8 cellular contexts compared by ENCODE assay signal in the genomic region with DNA sequence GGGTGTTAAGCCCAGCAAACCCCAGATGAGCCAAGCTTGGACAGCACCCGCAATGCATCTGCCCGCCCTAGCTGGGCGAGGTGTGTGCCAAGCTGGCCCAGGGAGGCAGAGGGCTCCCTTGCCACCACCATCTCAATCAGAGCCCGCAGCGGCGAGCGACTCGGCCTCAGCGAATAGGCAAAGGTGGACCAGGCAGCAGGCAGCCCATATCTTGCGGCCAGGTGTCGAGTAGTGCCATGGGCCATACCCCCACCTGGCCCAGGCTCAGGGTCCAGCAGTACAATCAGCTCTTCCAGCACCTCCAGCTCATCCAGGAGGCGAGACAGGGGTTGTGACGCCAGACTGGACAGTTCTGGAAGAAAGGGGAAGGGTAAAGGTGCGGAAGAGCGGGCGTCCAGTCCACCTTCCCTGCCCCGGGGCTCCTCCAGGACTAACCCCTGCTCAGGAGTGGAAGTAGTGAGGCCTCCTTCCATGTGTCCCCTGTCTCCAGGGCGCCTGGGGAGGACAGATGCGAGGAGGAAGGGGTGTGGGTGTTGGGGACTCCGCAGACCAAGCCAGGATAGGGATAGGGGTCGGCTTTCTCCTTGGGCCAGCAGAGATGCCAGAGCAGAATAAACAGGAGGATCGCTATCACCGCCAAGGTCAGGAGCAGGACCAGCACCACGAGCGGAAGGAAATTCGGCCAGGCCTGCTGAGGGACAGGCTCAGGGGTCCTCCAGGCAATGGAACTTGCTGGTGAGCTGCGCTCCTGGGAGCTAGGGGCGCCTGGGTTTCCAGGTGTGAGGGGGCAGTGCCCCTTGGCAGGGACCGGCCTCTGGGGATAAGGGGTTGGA. TPM values are rescaled to one million over a fixed set of nuclear protein-coding genes. Genes with fewer than 3 reads are reported as not detected.
DNase-seq lines count a peak whose midpoint lies in the region; ATAC-seq and TF ChIP-seq lines count a peak whose summit lies in the region.

No MANE protein-coding gene starts in this region.

- BruUV-seq in IMR-90 (replicated peaks; lab: Mats Ljungman, UMichigan) = no TSS peak

- CTCF ChIA-PET in IMR-90 (lab: Yijun Ruan, JAX) = interaction anchor here (1.2 kb wide), 1 partner anchor 9 kb away, joined by 5 read pairs; no protein-coding TSS in a partner anchor
- CTCF ChIA-PET in naive thymus-derived CD4-positive, alpha-beta T cell (lab: Charles Lee) = interaction anchor here (0.5 to 1.6 kb wide), 4 partner anchors 9 to 107 kb away, joined by 3 to 8 read pairs (median 6); no protein-coding TSS in a partner anchor

- H3K27me3 Mint-ChIP-seq in central memory CD8-positive, alpha-beta T cell = no peaks in the 10 kb centered on the region
- H3K27me3 Mint-ChIP-seq in naive thymus-derived CD4-positive, alpha-beta T cell = no peaks in the 10 kb centered on the region

- no peak for TF ChIP-seq CTCF in BE2C (IDR thresholded peaks at IDR 0.05; ENCODE audit: low read depth, low read length)
- no peak for TF ChIP-seq CTCF in IMR-90 (conservative IDR thresholded peaks at IDR 0.05; ENCODE audit: low read depth, low read length)

- H2BK15ac ChIP-seq in IMR-90 (ENCODE audit: low read depth, low read length) = no peak overlapping the region

- TF ChIP-seq RAD21 in IMR-90 (IDR thresholded peaks at IDR 0.05; ENCODE audit: low read length) = no peak

- DNase-seq in BE2C (no peak), IMR-90 (no peak), AG08396 (ENCODE audit: low spot score) (no peak), hypothalamus (lab: John Stamatoyannopoulos, UW) (no peak), cerebellum (ENCODE audit: low spot score) (no peak)
- no peak for DNase-seq in central memory CD8-positive, alpha-beta T cell (ENCODE audit: low spot score in 2 of 2)
- no peak for DNase-seq in naive thymus-derived CD4-positive, alpha-beta T cell

- no peaks in the 10 kb centered on the region for H3K27me3 ChIP-seq in BE2C
- no peaks in the 10 kb centered on the region for H3K27me3 ChIP-seq in IMR-90 (ENCODE audit: control insufficient read depth, insufficient read depth, low read length)
- no peaks in the 10 kb centered on the region for H3K27me3 ChIP-seq in naive thymus-derived CD4-positive, alpha-beta T cell (ENCODE audit: control insufficient read depth in 2 of 2, insufficient read depth in 2 of 2, low read length in 2 of 2)

- H3K4me1 ChIP-seq in BE2C = peaks cover 3% of the 10 kb centered on the region; the same call in 1 of the 2 replicates
- 0 out of 2 replicates have a peak, but pooled peaks cover 3% of the 10 kb centered on the region for H3K4me1 ChIP-seq in IMR-90 (ENCODE audit: control insufficient read depth, insufficient read depth, low read length)
- H3K4me1 ChIP-seq in naive thymus-derived CD4-positive, alpha-beta T cell (ENCODE audit: control insufficient read depth in 2 of 2, insufficient read depth in 2 of 2, low read length in 2 of 2) = peaks cover 25 to 27% of the 10 kb centered on the region in 2 donors

- no peaks in the 10 kb centered on the region; the same call in 1 of the 2 replicates for H4K20me1 ChIP-seq in IMR-90 (ENCODE audit: insufficient read depth, low read length)

- H3K4me1 Mint-ChIP-seq in central memory CD8-positive, alpha-beta T cell = peaks cover 45% of the 10 kb centered on the region
- H3K4me1 Mint-ChIP-seq in naive thymus-derived CD4-positive, alpha-beta T cell = peaks cover 26 to 61% (median 43%) of the 10 kb centered on the region in 7 donors

- H2AK9ac ChIP-seq in IMR-90 (replicated peaks; ENCODE audit: low read depth, low read length, poor library complexity) = peak overlapping the region; percentile 3

- H3K4me2 ChIP-seq in IMR-90 (ENCODE audit: low read depth, low read length) = no peak overlapping the region; the same call in 1 of the 2 replicates

- H3K4me3 Mint-ChIP-seq in central memory CD8-positive, alpha-beta T cell = peak overlapping the region; percentile 86
- H3K4me3 Mint-ChIP-seq in naive thymus-derived CD4-positive, alpha-beta T cell = peak overlapping the region; percentile 71 to 100 (median 90)

- H3K36me3 ChIP-seq in BE2C (peaks cover 33% of the 10 kb centered on the region), IMR-90 (ENCODE audit: control insufficient read depth, insufficient read depth, low read length) (peaks cover 39% of the 10 kb centered on the region)
- H3K36me3 ChIP-seq in naive thymus-derived CD4-positive, alpha-beta T cell (ENCODE audit: control insufficient read depth in 2 of 3, insufficient read depth in 3 of 3, low read length in 3 of 3) = peaks cover 0 to 51% (median 4%) of the 10 kb centered on the region in 3 experiments

- peak overlapping the region; percentile 41 for H3K27ac Mint-ChIP-seq in central memory CD8-positive, alpha-beta T cell (ENCODE audit: low read depth)
- peak overlapping the region in 5 of 9 donors; percentile 26 to 85 (median 36) for H3K27ac Mint-ChIP-seq in naive thymus-derived CD4-positive, alpha-beta T cell

- dilution Hi-C loops in IMR-90 (cut with HindIII; ENCODE audit: low sequenced_read_pairs, unreplicated experiment) = no loop called here

- in situ Hi-C loops in IMR-90 (cut with MboI; ENCODE audit: low sequenced_read_pairs) = no loop called here

- intact Hi-C loops in IMR-90 (cut with micrococcal nuclease) = no loop called here
- intact Hi-C loops in naive thymus-derived CD4-positive, alpha-beta T cell (cut with micrococcal nuclease) = loop anchor here (1.0 to 10.0 kb wide), 12 partner anchors 9 to 475 kb away; a partner anchor contains a TSS

- no peak overlapping the region for H3K56ac ChIP-seq in IMR-90 (ENCODE audit: extremely low read depth, insufficient read depth, low read length)

- peak overlapping the region; percentile 93 for H2AFZ ChIP-seq in IMR-90 (replicated peaks; ENCODE audit: low read length, poor library complexity)

- H2AK5ac ChIP-seq in IMR-90 (ENCODE audit: low read depth, low read length) = no peak overlapping the region

- H3K4me3 ChIP-seq in BE2C (ENCODE audit: low read depth, low read length) = peak overlapping the region; percentile 80
- H3K4me3 ChIP-seq in IMR-90 (ENCODE audit: insufficient read depth, low read depth, low read length) = no peak overlapping the region
- H3K4me3 ChIP-seq in naive thymus-derived CD4-positive, alpha-beta T cell (ENCODE audit: low read length) = peak overlapping the region; percentile 89

- no peak overlapping the region for H3K18ac ChIP-seq in IMR-90 (ENCODE audit: low read depth, low read length)

- H3K9ac ChIP-seq in IMR-90 (ENCODE audit: low read depth, low read length) = no peak overlapping the region

- H3K9me3 ChIP-seq in BE2C (no peaks in the 10 kb centered on the region), IMR-90 (ENCODE audit: control insufficient read depth, insufficient read depth, low read length) (no peaks in the 10 kb centered on the region)
- no peaks in the 10 kb centered on the region for H3K9me3 ChIP-seq in naive thymus-derived CD4-positive, alpha-beta T cell (ENCODE audit: control insufficient read depth in 2 of 3, low read length in 3 of 3)

- no peak overlapping the region for H3K4ac ChIP-seq in IMR-90 (ENCODE audit: low read depth, low read length)

- H3K79me1 ChIP-seq in IMR-90 (ENCODE audit: low read depth in 1 of 2, low read length in 2 of 2) = peaks cover 0 to 18% of the 10 kb centered on the region in 2 experiments; a peak in 2 of 4 replicates

- H3K9me1 ChIP-seq in IMR-90 (ENCODE audit: insufficient read depth, low read length) = peaks cover 5% of the 10 kb centered on the region; the same call in 1 of the 2 replicates

- ATAC-seq in IMR-90 (ENCODE audit: low read depth) (no peak), HG02938 (IDR thresholded peaks at IDR 0.05; ENCODE audit: unreplicated experiment) (no peak)
- no peak for ATAC-seq in central memory CD8-positive, alpha-beta T cell (replicated peaks; ENCODE audit: extremely low read depth, poor library complexity, severe bottlenecking)
- no peak for ATAC-seq in naive thymus-derived CD4-positive, alpha-beta T cell

- H3K23ac ChIP-seq in IMR-90 (ENCODE audit: low read depth, low read length) = no peak overlapping the region

- no peak for TF ChIP-seq POLR2A in IMR-90 (IDR thresholded peaks at IDR 0.05; ENCODE audit: low read depth, low read length)

- POLR2A ChIA-PET in IMR-90 (lab: Charles Lee; ENCODE audit: unreplicated experiment) = no interaction called here
- POLR2A ChIA-PET in naive thymus-derived CD4-positive, alpha-beta T cell (lab: Charles Lee) = interaction anchor here (1.0 to 2.4 kb wide), 11 partner anchors 9 to 214 kb away, joined by 3 to 12 read pairs (median 6); a partner anchor contains a TSS

- H4K91ac ChIP-seq in IMR-90 (ENCODE audit: insufficient read depth, low read depth, low read length) = no peak overlapping the region

- WGBS in IMR-90 (ENCODE audit: extremely low coverage in 2 of 2, insufficient read length in 1 of 2), 2 experiments = 43% methylated on average over 3 of the region's 29 CpGs; no CpG with 5 or more reads in 1 of the 2 experiments

- no peak overlapping the region for H4K8ac ChIP-seq in IMR-90 (ENCODE audit: low read depth in 2 of 2, low read length in 2 of 2)

- no peak overlapping the region for H3K27ac ChIP-seq in IMR-90 (ENCODE audit: insufficient read depth, low read length)
- H3K27ac ChIP-seq in naive thymus-derived CD4-positive, alpha-beta T cell (ENCODE audit: low read depth, low read length) = peak overlapping the region; percentile 91

- H4K5ac ChIP-seq in IMR-90 (ENCODE audit: low read depth, low read length) = no peak overlapping the region

- H2BK5ac ChIP-seq in IMR-90 (ENCODE audit: low read depth, low read length, poor library complexity, severe bottlenecking) = no peak overlapping the region

- peaks cover 24% of the 10 kb centered on the region for H3K36me3 Mint-ChIP-seq in central memory CD8-positive, alpha-beta T cell (ENCODE audit: insufficient read depth)
- H3K36me3 Mint-ChIP-seq in naive thymus-derived CD4-positive, alpha-beta T cell = peaks cover 6 to 29% (median 9%) of the 10 kb centered on the region in 5 donors

- no peak overlapping the region for H2BK120ac ChIP-seq in IMR-90 (ENCODE audit: low read depth, low read length)

- no peak overlapping the region for H3K14ac ChIP-seq in IMR-90 (replicated peaks; ENCODE audit: low read depth, low read length)

- H2BK20ac ChIP-seq in IMR-90 (ENCODE audit: low read depth, low read length) = no peak overlapping the region

- no peaks in the 10 kb centered on the region for H3K9me3 Mint-ChIP-seq in central memory CD8-positive, alpha-beta T cell
- H3K9me3 Mint-ChIP-seq in naive thymus-derived CD4-positive, alpha-beta T cell = no peaks in the 10 kb centered on the region

RNA-seq across cellular contexts. Expression of a gene that starts 2.8 kb away (rescaled TPM):
- 2.7 TPM for polyA plus RNA-seq in BE2C (2012; ENCODE audit: insufficient read depth, insufficient read length, low read depth)
- total RNA-seq in IMR-90 (2012; rRNA removed) = 0.72 and 2.8 TPM in 2 replicates
- polyA plus RNA-seq in IMR-90 (2012; rRNA removed) = 2.7 and 3.8 TPM in 2 replicates
- 3.1 and 4.5 TPM in 2 replicates for polyA plus RNA-seq in IMR-90 (2012; cell fraction: cytosol; rRNA removed)
- 2.2 and 6.4 TPM in 2 replicates for polyA plus RNA-seq in IMR-90 (2012; cell fraction: nucleus; rRNA removed; ENCODE audit: low replicate concordance)
- total RNA-seq in naive thymus-derived CD4-positive, alpha-beta T cell = 100 to 1,000 TPM in 2 of 5 experiments, 10 to 100 TPM in 3; 61.4 to 113 (median 62.8) TPM
- 100 to 1,000 TPM in 1 of 2 donors, 10 to 100 TPM in 1; 99.5 to 107 TPM for polyA plus RNA-seq in naive thymus-derived CD4-positive, alpha-beta T cell
- 1.3 TPM for total RNA-seq in cerebellum

RNA-seq across cellular contexts. Expression of a gene that starts 5.7 kb away (rescaled TPM):
- polyA plus RNA-seq in BE2C (2012; ENCODE audit: insufficient read depth, insufficient read length, low read depth) = 72.6 TPM
- total RNA-seq in IMR-90 (2012; rRNA removed) = 6.1 and 8.1 TPM in 2 replicates
- polyA plus RNA-seq in IMR-90 (2012; rRNA removed) = 15.0 and 15.6 TPM in 2 replicates
- polyA plus RNA-seq in IMR-90 (2012; cell fraction: cytosol; rRNA removed) = 10.4 and 13.4 TPM in 2 replicates
- polyA plus RNA-seq in IMR-90 (2012; cell fraction: nucleus; rRNA removed; ENCODE audit: low replicate concordance) = 55.1 and 76.6 TPM in 2 replicates
- 10 to 100 TPM; 33.7 to 86.8 (median 68.6) TPM for total RNA-seq in naive thymus-derived CD4-positive, alpha-beta T cell
- 10 to 100 TPM; 75.7 to 89.7 TPM for polyA plus RNA-seq in naive thymus-derived CD4-positive, alpha-beta T cell
- total RNA-seq in cerebellum = 8.6 TPM

RNA-seq across cellular contexts. Expression of a gene that starts 6.0 kb away (rescaled TPM):
- 58.3 TPM for polyA plus RNA-seq in BE2C (2012; ENCODE audit: insufficient read depth, insufficient read length, low read depth)
- total RNA-seq in IMR-90 (2012; rRNA removed) = 8.6 and 9.0 TPM in 2 replicates
- polyA plus RNA-seq in IMR-90 (2012; rRNA removed) = 47.0 and 59.1 TPM in 2 replicates
- polyA plus RNA-seq in IMR-90 (2012; cell fraction: cytosol; rRNA removed) = 37.3 and 47.2 TPM in 2 replicates
- 8.1 and 11.5 TPM in 2 replicates for polyA plus RNA-seq in IMR-90 (2012; cell fraction: nucleus; rRNA removed; ENCODE audit: low replicate concordance)
- 10 to 100 TPM; 20.4 to 50.9 (median 26.3) TPM for total RNA-seq in naive thymus-derived CD4-positive, alpha-beta T cell
- 10 to 100 TPM; 49.0 to 79.1 TPM for polyA plus RNA-seq in naive thymus-derived CD4-positive, alpha-beta T cell
- total RNA-seq in cerebellum = 11.3 TPM

RNA-seq across cellular contexts. Expression of a gene that starts 8.9 kb away (rescaled TPM):
- polyA plus RNA-seq in BE2C (2012; ENCODE audit: insufficient read depth, insufficient read length, low read depth) = 29.0 TPM
- total RNA-seq in IMR-90 (2012; rRNA removed) (12.7 and 12.8 TPM in 2 replicates), cerebellum (11.1 TPM)
- polyA plus RNA-seq in IMR-90 (2012; rRNA removed) = 17.2 and 23.1 TPM in 2 replicates
- 23.5 and 32.0 TPM in 2 replicates for polyA plus RNA-seq in IMR-90 (2012; cell fraction: cytosol; rRNA removed)
- polyA plus RNA-seq in IMR-90 (2012; cell fraction: nucleus; rRNA removed; ENCODE audit: low replicate concordance) = 62.1 and 105 TPM in 2 replicates
- 10 to 100 TPM in 4 of 5 experiments, 1 to 10 TPM in 1; 7.9 to 33.1 (median 18.9) TPM for total RNA-seq in naive thymus-derived CD4-positive, alpha-beta T cell
- 10 to 100 TPM in 1 of 2 donors, 1 to 10 TPM in 1; 6.7 to 20.6 TPM for polyA plus RNA-seq in naive thymus-derived CD4-positive, alpha-beta T cell

RNA-seq across cellular contexts. Expression of a gene that starts 17.3 kb away (rescaled TPM):
- 1.1 TPM for polyA plus RNA-seq in BE2C (2012; ENCODE audit: insufficient read depth, insufficient read length, low read depth)
- total RNA-seq in IMR-90 (2012; rRNA removed) (5.7 and 6.9 TPM in 2 replicates), cerebellum (not detected)
- 188 and 206 TPM in 2 replicates for polyA plus RNA-seq in IMR-90 (2012; rRNA removed)
- polyA plus RNA-seq in IMR-90 (2012; cell fraction: cytosol; rRNA removed) = 289 and 477 TPM in 2 replicates
- 108 and 164 TPM in 2 replicates for polyA plus RNA-seq in IMR-90 (2012; cell fraction: nucleus; rRNA removed; ENCODE audit: low replicate concordance)
- under 1 TPM in 1 of 5 experiments, not detected in 4; 0.22 TPM for total RNA-seq in naive thymus-derived CD4-positive, alpha-beta T cell
- polyA plus RNA-seq in naive thymus-derived CD4-positive, alpha-beta T cell = not detected

Comparison
In these comparisons a context has a peak if more than half of its experiments do, and no peak if none do; other contexts are left out.
1. RNA of a gene that starts 2.8 kb away (total RNA-seq): 61.4 to 113 TPM in naive thymus-derived CD4-positive, alpha-beta T cell; 1.3 TPM in cerebellum (single experiment) and 0.72 to 2.8 TPM in IMR-90; every median in the first group is over 10 times any median in the second.